In genomic region chr11:61361686-61362541, GRCh38 we compare ENCODE assay signal across 1 cellular context.
TF ChIP-seq lines count a peak whose summit lies in the region.

Gene CYB561A3 (minus strand): TSS chr11:61361882. CDS start chr11:61356713, 5,169 bp downstream.
Gene TMEM138 (plus strand): TSS chr11:61362374. CDS start chr11:61364391, 2,017 bp downstream.

TF ChIP-seq in K562, 482 proteins besides CTCF, POLR2A, EP300 and RAD21 (continued from another document and continues in another):
- no peak for TF ChIP-seq ZNF512 (tag; IDR thresholded peaks at IDR 0.05)
- no peak for TF ChIP-seq BCL6 (CRISPR knock-in tag; IDR thresholded peaks at IDR 0.05)
- TF ChIP-seq ZMIZ1 (IDR thresholded peaks at IDR 0.05; ENCODE audit: low read depth in 2 of 2, low read length in 2 of 2): peak in 1 of 2 experiments; percentile 12; a peak in 1 of 4 replicates
- no peak for TF ChIP-seq SMC3 (conservative IDR thresholded peaks at IDR 0.05; ENCODE audit: insufficient read depth, low read depth, low read length)
- 0 out of 4 replicates have a peak, but pooled peaks have one; percentile 22 to 57 for TF ChIP-seq TBL1XR1 (IDR thresholded peaks at IDR 0.05; ENCODE audit: low read length in 2 of 2)
- TF ChIP-seq ARID3A (IDR thresholded peaks at IDR 0.05; ENCODE audit: borderline replicate concordance, low read depth, low read length): no peak
- TF ChIP-seq ARNT (IDR thresholded peaks at IDR 0.05): peak; percentile 44 to 59; a peak in 2 of 4 replicates
- no peak for TF ChIP-seq SAFB2 (IDR thresholded peaks at IDR 0.05; ENCODE audit: borderline replicate concordance, low read depth, low read length, severe bottlenecking)
- TF ChIP-seq PTTG1 (tag; IDR thresholded peaks at IDR 0.05; ENCODE audit: low read depth): no peak
- no peak for TF ChIP-seq ZSCAN32 (CRISPR knock-in tag; IDR thresholded peaks at IDR 0.05)
- no peak for TF ChIP-seq ZNF75A (CRISPR knock-in tag; IDR thresholded peaks at IDR 0.05)
- TF ChIP-seq MAZ (CRISPR knock-in tag; conservative IDR thresholded peaks at IDR 0.05 in 1 of 2, IDR thresholded peaks at IDR 0.05 in 1 of 2): peak; percentile 78 to 86
- no peak for TF ChIP-seq DLX4 (CRISPR knock-in tag; IDR thresholded peaks at IDR 0.05)
- TF ChIP-seq ZNF449 (CRISPR knock-in tag; IDR thresholded peaks at IDR 0.05): no peak
- TF ChIP-seq MEF2A (IDR thresholded peaks at IDR 0.05; ENCODE audit: control insufficient read depth, low read depth, low read length): no peak; the same call in 1 of the 2 replicates
- peak; percentile 90 for TF ChIP-seq MGA (IDR thresholded peaks at IDR 0.05)
- TF ChIP-seq ETS2 (tag; IDR thresholded peaks at IDR 0.05; ENCODE audit: borderline replicate concordance, poor library complexity, severe bottlenecking): no peak
- TF ChIP-seq PML (IDR thresholded peaks at IDR 0.05; ENCODE audit: low read length): no peak; the same call in 1 of the 2 replicates
- TF ChIP-seq ZNF217 (CRISPR knock-in tag; IDR thresholded peaks at IDR 0.05): no peak
- no peak for TF ChIP-seq SAFB (IDR thresholded peaks at IDR 0.05; ENCODE audit: borderline replicate concordance, low read depth, low read length)
- no peak; the same call in 1 of the 2 replicates for TF ChIP-seq CHD2 (IDR thresholded peaks at IDR 0.05; ENCODE audit: low read depth, low read length)
- peak; percentile 71 for TF ChIP-seq TAF1 (IDR thresholded peaks at IDR 0.05; ENCODE audit: control insufficient read depth, extremely low read depth, insufficient read depth, low read length, severe bottlenecking)
- TF ChIP-seq RAD51 (IDR thresholded peaks at IDR 0.05; ENCODE audit: borderline replicate concordance, low read depth): no peak; the same call in 1 of the 2 replicates
- TF ChIP-seq RB1 (IDR thresholded peaks at IDR 0.05; ENCODE audit: low read depth): peak; percentile 72
- no peak for TF ChIP-seq RBM17 (IDR thresholded peaks at IDR 0.05; ENCODE audit: borderline replicate concordance, low read depth, low read length)
- no peak; the same call in 1 of the 2 replicates for TF ChIP-seq GATA2 (CRISPR knock-in tag; IDR thresholded peaks at IDR 0.05)
- peak; percentile 76 for TF ChIP-seq PHF20 (IDR thresholded peaks at IDR 0.05; ENCODE audit: partially characterized antibody)
- TF ChIP-seq ATF6 (CRISPR knock-in tag; IDR thresholded peaks at IDR 0.05): peak; percentile 83; the same call in 1 of the 2 replicates
- TF ChIP-seq KAT2B (IDR thresholded peaks at IDR 0.05; ENCODE audit: low read depth, low read length): no peak
- no peak for TF ChIP-seq GATAD2B (IDR thresholded peaks at IDR 0.05; ENCODE audit: borderline replicate concordance)
- no peak for TF ChIP-seq BRF1 (IDR thresholded peaks at IDR 0.05; ENCODE audit: borderline replicate concordance, extremely low read depth, insufficient read length)
- TF ChIP-seq NONO (IDR thresholded peaks at IDR 0.05; ENCODE audit: low read depth in 2 of 2, low read length in 1 of 2): peak in 1 of 2 experiments; percentile 67; a peak in 1 of 4 replicates
- no peak for TF ChIP-seq NR3C1 (CRISPR knock-in tag; IDR thresholded peaks at IDR 0.05)
- TF ChIP-seq ZFX (CRISPR knock-in tag; IDR thresholded peaks at IDR 0.05): peak; percentile 100
- TF ChIP-seq MAX (CRISPR knock-in tag; IDR thresholded peaks at IDR 0.05): peak; percentile 92
